In the genomic region with DNA sequence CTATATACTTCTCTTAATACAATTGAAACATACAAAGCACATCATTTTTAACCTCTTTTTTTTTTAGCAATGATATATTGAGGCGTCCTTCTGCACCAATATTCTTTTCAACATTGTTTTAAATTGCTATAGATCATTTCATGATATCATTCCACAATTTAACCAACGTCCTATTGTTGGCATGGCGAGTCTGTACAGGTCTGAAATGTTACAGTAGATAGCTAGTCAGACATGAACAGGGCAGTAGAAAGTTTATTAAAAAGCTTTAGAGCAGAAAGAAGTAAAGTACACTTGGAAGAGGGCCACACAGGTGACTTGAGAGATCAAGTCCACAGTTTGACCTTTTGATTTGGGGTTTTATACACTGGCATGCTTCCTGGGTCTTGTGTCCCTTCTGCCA, we compare ENCODE assay signal across 19 cellular contexts.
"Had no signal": no experiment of that assay in that cellular context is flagged by ENCODE, and none has a peak within 500 bp of the region (broad histone marks: within the 10 kb centered on the region; RNA-seq: fewer than 3 reads in every experiment).

No MANE protein-coding gene starts in this region.

- H3K4me1 Mint-ChIP-seq: naive thymus-derived CD8-positive, alpha-beta T cell; stimulated activated naive B cell treated with anti-CD40 and anti-IgM and Interleukin-4, amounts not matched to agents 10 μg/mL and 1 μg/mL and 100 μg/mL, for 72 hours; stimulated activated naive CD8-positive, alpha-beta T cell treated with anti-CD3 and anti-CD28 coated beads, Interleukin-15, amount 100 ng/mL, for 72 hours had no signal

- H3K27ac ChIP-seq: colonic mucosa, esophagus muscularis mucosa, hepatocyte, testis, tibial nerve had no signal

- H3K9me3 ChIP-seq: colonic mucosa, esophagus muscularis mucosa, mucosa of descending colon, testis, tibial nerve had no signal

- H3K27me3 ChIP-seq: colonic mucosa, esophagus muscularis mucosa, hepatocyte, testis, tibial nerve had no signal

- H3K4me1 ChIP-seq: testis had no signal

- H3K9me3 Mint-ChIP-seq: naive thymus-derived CD8-positive, alpha-beta T cell; neural crest cell; stimulated activated naive B cell treated with anti-CD40 and anti-IgM and Interleukin-4, amounts not matched to agents 10 μg/mL and 1 μg/mL and 100 μg/mL, for 72 hours; stimulated activated naive CD8-positive, alpha-beta T cell treated with anti-CD3 and anti-CD28 coated beads, Interleukin-15, amount 100 ng/mL, for 72 hours had no signal

- H3K4me3 ChIP-seq: colonic mucosa, esophagus muscularis mucosa, hepatocyte, lung, mucosa of descending colon, testis, tibial nerve had no signal

- H3K4me3 Mint-ChIP-seq: naive thymus-derived CD8-positive, alpha-beta T cell; neural crest cell; stimulated activated naive B cell treated with anti-CD40 and anti-IgM and Interleukin-4, amounts not matched to agents 10 μg/mL and 1 μg/mL and 100 μg/mL, for 72 hours; stimulated activated naive CD8-positive, alpha-beta T cell treated with anti-CD3 and anti-CD28 coated beads, Interleukin-15, amount 100 ng/mL, for 72 hours had no signal

- DNase-seq: colonic mucosa; dermis blood vessel endothelial cell; foreskin fibroblast; left colon; left ventricle myocardium superior; mucosa of descending colon; naive thymus-derived CD8-positive, alpha-beta T cell; posterior cingulate gyrus; stimulated activated CD4-positive, alpha-beta T cell treated with anti-CD3 and anti-CD28 coated beads, Interleukin-2, amount 100 ng/mL, for 24 hours; stimulated activated CD4-positive, alpha-beta T cell treated with anti-CD3 and anti-CD28 coated beads, Interleukin-4, amount 100 ng/mL, for 4 hours; stimulated activated naive B cell treated with anti-CD40 and anti-IgM and Interleukin-4, amounts not matched to agents 10 μg/mL and 1 μg/mL and 100 μg/mL, for 72 hours; stimulated activated naive CD8-positive, alpha-beta T cell treated with anti-CD3 and anti-CD28 coated beads, Interleukin-15, amount 100 ng/mL, for 72 hours; testis had no signal

- H3K79me2 ChIP-seq: hepatocyte had no signal

- H2AFZ ChIP-seq: hepatocyte had no signal

- H3K36me3 ChIP-seq: colonic mucosa, esophagus muscularis mucosa, tibial nerve had no signal

- H3K27me3 Mint-ChIP-seq: stimulated activated naive B cell treated with anti-CD40 and anti-IgM and Interleukin-4, amounts not matched to agents 10 μg/mL and 1 μg/mL and 100 μg/mL, for 72 hours had no signal

- H3K36me3 Mint-ChIP-seq: naive thymus-derived CD8-positive, alpha-beta T cell; stimulated activated naive B cell treated with anti-CD40 and anti-IgM and Interleukin-4, amounts not matched to agents 10 μg/mL and 1 μg/mL and 100 μg/mL, for 72 hours had no signal

- H3K27ac Mint-ChIP-seq: naive thymus-derived CD8-positive, alpha-beta T cell; stimulated activated naive B cell treated with anti-CD40 and anti-IgM and Interleukin-4, amounts not matched to agents 10 μg/mL and 1 μg/mL and 100 μg/mL, for 72 hours; stimulated activated naive CD8-positive, alpha-beta T cell treated with anti-CD3 and anti-CD28 coated beads, Interleukin-15, amount 100 ng/mL, for 72 hours had no signal

- H3K4me2 ChIP-seq: hepatocyte had no signal

- ATAC-seq: left colon; left ventricle myocardium superior; mucosa of descending colon; naive thymus-derived CD8-positive, alpha-beta T cell; sciatic nerve; stimulated activated naive B cell treated with anti-CD40 and anti-IgM and Interleukin-4, amounts not matched to agents 10 μg/mL and 1 μg/mL and 100 μg/mL, for 72 hours; stimulated activated naive CD8-positive, alpha-beta T cell treated with anti-CD3 and anti-CD28 coated beads, Interleukin-15, amount 100 ng/mL, for 72 hours had no signal
